ENCODE assay signal across 22 cellular contexts in the genomic region with DNA sequence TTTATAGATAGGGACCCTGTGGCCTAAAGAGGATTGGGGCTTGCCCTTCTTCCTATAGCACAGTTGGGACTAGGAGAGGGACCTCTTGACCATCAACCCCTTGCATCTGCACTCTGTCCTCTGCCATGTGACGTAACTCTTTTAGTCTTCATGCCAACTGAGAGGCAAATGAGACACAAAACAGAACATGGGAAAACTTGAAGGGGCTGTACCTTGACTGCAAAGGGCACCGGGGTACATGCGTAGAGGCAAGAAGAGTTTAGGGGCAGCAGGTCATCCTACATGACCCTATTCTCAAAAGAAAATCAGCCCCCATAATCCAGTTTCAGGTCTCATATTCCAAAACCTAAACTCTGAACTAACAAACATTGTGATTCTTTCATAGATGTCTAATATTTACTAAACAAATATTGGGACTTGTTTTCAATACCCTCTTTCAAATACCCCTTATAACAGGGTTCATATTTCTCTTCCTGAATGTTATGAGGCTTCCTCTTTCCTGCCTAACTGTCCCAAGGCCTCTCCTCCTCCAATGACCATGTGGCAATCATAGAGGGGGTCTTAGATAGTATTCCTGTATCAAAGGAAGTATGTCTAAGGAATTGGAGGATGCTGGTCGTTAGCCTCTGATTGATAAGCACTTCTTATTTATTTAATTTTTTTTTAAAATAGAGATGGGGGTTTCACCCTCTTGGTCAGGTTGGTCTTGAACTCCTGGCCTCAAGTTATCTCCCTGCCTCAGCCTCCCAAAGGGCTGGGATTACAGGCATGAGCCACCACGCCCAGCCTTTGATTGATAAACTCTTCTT. TPM values are rescaled to one million over a fixed set of nuclear protein-coding genes. Genes with fewer than 3 reads are reported as not detected.
"Had no signal": no experiment of that assay in that cellular context is flagged by ENCODE, and none has a peak within 500 bp of the region (broad histone marks: within the 10 kb centered on the region; RNA-seq: fewer than 3 reads in every experiment).

No MANE protein-coding gene starts in this region.

- DNase-seq: activated CD4-positive, alpha-beta T cell treated with anti-CD3 and anti-CD28 coated beads, Interleukin-2, amount 50 U/mL, for 1 hour; activated naive CD4-positive, alpha-beta T cell treated with Interleukin-2 at 50 U/mL for 16 hours; heart right ventricle; left lung; posterior cingulate gyrus; retina; stimulated activated CD4-positive, alpha-beta T cell treated with anti-CD3 and anti-CD28 coated beads, Interleukin-15, amount 100 ng/mL, for 24 hours; stimulated activated CD4-positive, alpha-beta T cell treated with anti-CD3 and anti-CD28 coated beads, Interleukin-4, amount 100 ng/mL, for 1 hour; stimulated activated naive B cell treated with anti-CD40 and anti-IgM and Interleukin-4, amounts not matched to agents 10 μg/mL and 1 μg/mL and 100 μg/mL, for 72 hours; T-cell; T-helper 9 cell; tibial artery had no signal

- H3K4me3 ChIP-seq: ascending aorta, gastroesophageal sphincter, heart right ventricle, left lung, tibial artery had no signal

- H3K9me3 ChIP-seq: ascending aorta, gastroesophageal sphincter, heart right ventricle, left lung, tibial artery had no signal

- H3K36me3 ChIP-seq: ascending aorta, gastroesophageal sphincter, heart right ventricle, left lung, tibial artery had no signal

- H3K27me3 ChIP-seq: ascending aorta, gastroesophageal sphincter, heart right ventricle, left lung, tibial artery had no signal

- ATAC-seq: activated CD4-positive, CD25-positive, alpha-beta regulatory T cell treated with anti-CD3 and anti-CD28 coated beads, Interleukin-2, amount 50 U/mL, for 24 hours; activated T-helper 17 cell treated with anti-CD3 and anti-CD28 coated beads, Interleukin-2, amount 50 U/mL, for 72 hours; natural killer cell treated with Interleukin-12 subunit alpha and Interleukin-12 subunit beta and Interleukin-15 and Interleukin-18, amount 100 ng/mL, for 72 hours; stimulated activated naive B cell treated with anti-CD40 and anti-IgM and Interleukin-4, amounts not matched to agents 10 μg/mL and 1 μg/mL and 100 μg/mL, for 72 hours; T-cell had no signal

- H3K27ac ChIP-seq: ascending aorta, gastroesophageal sphincter, heart right ventricle, left lung, tibial artery had no signal

RNA-seq across cellular contexts. Expression of gene ACKR2, which starts 20.6 kb away (rescaled TPM):
- total RNA-seq: cerebellum had no signal

RNA-seq across cellular contexts. Expression of gene CYP8B1, which starts 45.8 kb away (rescaled TPM):
- total RNA-seq: activated CD8-positive, alpha-beta memory T cell treated with anti-CD3 and anti-CD28 coated beads for 36 hours; activated T-helper 17 cell treated with anti-CD3 and anti-CD28 coated beads, Interleukin-2, amount 50 U/mL, for 72 hours; bronchial epithelial cell; cerebellum; dermis blood vessel endothelial cell; gastroesophageal sphincter; heart right ventricle; left lung; subcutaneous adipose tissue had no signal
- polyA plus RNA-seq: heart right ventricle had no signal
